In genomic region chr3:53707222-53707621, GRCh38 we compare ENCODE assay signal across 19 cellular contexts.
"Had no signal": no experiment of that assay in that cellular context is flagged by ENCODE, and none has a peak within 500 bp of the region (broad histone marks: within the 10 kb centered on the region; RNA-seq: fewer than 3 reads in every experiment).

No MANE protein-coding gene starts in this region.

- H3K27me3 ChIP-seq: adrenal gland, breast epithelium, spleen, testis had no signal

- FAIRE-seq: astrocyte, keratinocyte had no signal

- H3K9me3 ChIP-seq: adrenal gland, breast epithelium, spleen, testis had no signal

- H3K36me3 ChIP-seq: breast epithelium, spleen had no signal

- ATAC-seq: activated CD4-positive, alpha-beta T cell treated with anti-CD3 and anti-CD28 coated beads for 36 hours; activated T-helper 17 cell treated with anti-CD3 and anti-CD28 coated beads, Interleukin-2, amount 50 U/mL, for 72 hours had no signal

- DNase-seq: activated B cell treated with CpG ODN at 0.5 μM for 24 hours; activated CD4-positive, alpha-beta T cell treated with anti-CD3 and anti-CD28 coated beads for 36 hours; activated CD4-positive, alpha-beta T cell treated with anti-CD3 and anti-CD28 coated beads, Interleukin-2, amount 50 U/mL, for 4 hours; activated CD8-positive, alpha-beta memory T cell treated with anti-CD3 and anti-CD28 coated beads, Interleukin-2, amount 50 U/mL, for 4 hours; activated naive CD4-positive, alpha-beta T cell; activated T-cell treated with anti-CD3 and anti-CD28 coated beads, Interleukin-2, amount 50 U/mL, for 24 hours; cerebellar nuclear complex; nephron progenitor cell; spleen; stimulated activated CD4-positive, alpha-beta T cell treated with anti-CD3 and anti-CD28 coated beads, Interleukin-4, amount 100 ng/mL, for 1 hour; stimulated activated naive CD4-positive, alpha-beta T cell; T-helper 1 cell; testis had no signal

- H3K27ac ChIP-seq: breast epithelium, coronary artery, testis had no signal

- H3K4me1 ChIP-seq: breast epithelium had no signal

- H3K4me3 ChIP-seq: adrenal gland, breast epithelium, coronary artery, spleen, testis had no signal
